19 cellular contexts compared by ENCODE assay signal in genomic region chr15:92897620-92898019, GRCh38. TPM values are rescaled to one million over a fixed set of nuclear protein-coding genes. Genes with fewer than 3 reads are reported as not detected.
DNase-seq lines count a peak whose midpoint lies in the region; ATAC-seq, FAIRE-seq and TF ChIP-seq lines count a peak whose summit lies in the region.
"Had no signal": no experiment of that assay in that cellular context is flagged by ENCODE, and none has a peak within 500 bp of the region (broad histone marks: within the 10 kb centered on the region; RNA-seq: fewer than 3 reads in every experiment).

No MANE protein-coding gene starts in this region.

- CTCF ChIA-PET in activated CD4-positive, alpha-beta memory T cell treated with anti-CD3 and anti-CD28 coated beads, Interleukin-2, amount 10 ng/mL, durations not matched to agents 7 days and 5 days (lab: Charles Lee) = interaction anchor here (0.6 to 1.3 kb wide), 6 partner anchors 9 to 35 kb away, joined by 3 to 5 read pairs (median 3); no protein-coding TSS in a partner anchor

- no peak overlapping the region for H3K4me3 ChIP-seq in left ventricle myocardium inferior
- H3K4me3 ChIP-seq in right cardiac atrium (ENCODE audit: low read length) = no peak overlapping the region
- H3K4me3 ChIP-seq in small intestine (ENCODE audit: low read depth in 1 of 2, low read length in 2 of 2) = no peak overlapping the region
- H3K4me3 ChIP-seq in esophagus squamous epithelium = no peak overlapping the region
- H3K4me3 ChIP-seq: pancreas, spleen, stomach had no signal

- peaks cover 53% of the 10 kb centered on the region for H3K36me3 ChIP-seq in left ventricle myocardium inferior
- peaks cover 4 to 10% of the 10 kb centered on the region in 2 donors for H3K36me3 ChIP-seq in small intestine (ENCODE audit: control insufficient read depth in 2 of 2, insufficient read depth in 2 of 2, low read length in 2 of 2)
- H3K36me3 ChIP-seq in esophagus squamous epithelium = peaks cover 12 to 55% (median 15%) of the 10 kb centered on the region in 3 donors

- peaks cover 7% of the 10 kb centered on the region for H3K9me3 Mint-ChIP-seq in activated CD4-positive, alpha-beta memory T cell treated with anti-CD3 and anti-CD28 coated beads, Interleukin-2, amount 10 ng/mL, durations not matched to agents 7 days and 5 days
- H3K9me3 Mint-ChIP-seq in immature natural killer cell = no peaks in the 10 kb centered on the region

- ATAC-seq in right cardiac atrium = no peak
- ATAC-seq in left lobe of liver = no peak
- no peak for ATAC-seq in GM18511 (IDR thresholded peaks at IDR 0.05; ENCODE audit: unreplicated experiment)
- ATAC-seq: activated CD4-positive, CD25-positive, alpha-beta regulatory T cell treated with anti-CD3 and anti-CD28 coated beads, Interleukin-2, amount 50 U/mL, for 24 hours; pancreas had no signal

- peak overlapping the region; percentile 36 for H3K27ac Mint-ChIP-seq in activated CD4-positive, alpha-beta memory T cell treated with anti-CD3 and anti-CD28 coated beads, Interleukin-2, amount 10 ng/mL, durations not matched to agents 7 days and 5 days
- peak overlapping the region; percentile 40 to 83 (median 68) for H3K27ac Mint-ChIP-seq in immature natural killer cell

- TF ChIP-seq CTCF in left ventricle myocardium inferior (IDR thresholded peaks at IDR 0.05; ENCODE audit: borderline replicate concordance) (no peak), esophagus squamous epithelium (IDR thresholded peaks at IDR 0.05) (no peak)

- H3K4me3 Mint-ChIP-seq in activated CD4-positive, alpha-beta memory T cell treated with anti-CD3 and anti-CD28 coated beads, Interleukin-2, amount 10 ng/mL, durations not matched to agents 7 days and 5 days = no peak overlapping the region
- H3K4me3 Mint-ChIP-seq in immature natural killer cell = peak overlapping the region in 3 of 5 donors; percentile 9 to 17 (median 12)
- H3K4me3 Mint-ChIP-seq: dendritic cell treated with granulocyte-macrophage colony-stimulating factor and Interleukin-4, amounts not matched to agents 40 ng/mL and 50 ng/mL, for 4 days had no signal

- DNase-seq in left ventricle myocardium inferior = no peak
- no peak for DNase-seq in right cardiac atrium
- no peak for DNase-seq in activated CD4-positive, alpha-beta memory T cell treated with anti-CD3 and anti-CD28 coated beads, Interleukin-2, amount 10 ng/mL, durations not matched to agents 7 days and 5 days
- DNase-seq in immature natural killer cell = no peak
- DNase-seq in left lobe of liver (ENCODE audit: low spot score) = no peak
- DNase-seq in small intestine = no peak
- no peak for DNase-seq in esophagus squamous epithelium (lab: John Stamatoyannopoulos, UW)
- DNase-seq: kidney, midbrain, NCI-H2081 treated with DMSO at 0.1 percent for 48 hours, NCI-H526 treated with DMSO at 0.1 percent for 48 hours, pancreas, spleen, stomach had no signal

- intact Hi-C loops in left ventricle myocardium inferior (cut with micrococcal nuclease) = no loop called here
- intact Hi-C loops in right cardiac atrium (cut with DNase I) = no loop called here
- intact Hi-C loops in esophagus squamous epithelium (cut with DNase I) = no loop called here

- peaks cover 84% of the 10 kb centered on the region for H3K36me3 Mint-ChIP-seq in activated CD4-positive, alpha-beta memory T cell treated with anti-CD3 and anti-CD28 coated beads, Interleukin-2, amount 10 ng/mL, durations not matched to agents 7 days and 5 days (ENCODE audit: low read depth)
- H3K36me3 Mint-ChIP-seq in immature natural killer cell = peaks cover 28 to 48% (median 31%) of the 10 kb centered on the region in 3 donors

- no peaks in the 10 kb centered on the region for H3K27me3 Mint-ChIP-seq in activated CD4-positive, alpha-beta memory T cell treated with anti-CD3 and anti-CD28 coated beads, Interleukin-2, amount 10 ng/mL, durations not matched to agents 7 days and 5 days
- H3K27me3 Mint-ChIP-seq in immature natural killer cell (ENCODE audit: low read depth in 3 of 3) = peaks cover 6 to 14% (median 13%) of the 10 kb centered on the region in 3 donors
- H3K27me3 Mint-ChIP-seq: dendritic cell treated with granulocyte-macrophage colony-stimulating factor and Interleukin-4, amounts not matched to agents 40 ng/mL and 50 ng/mL, for 4 days had no signal

- peak overlapping the region; percentile 21 for H3K27ac ChIP-seq in left ventricle myocardium inferior (replicated peaks)
- no peak overlapping the region for H3K27ac ChIP-seq in right cardiac atrium (ENCODE audit: low read length)
- no peak overlapping the region for H3K27ac ChIP-seq in small intestine (ENCODE audit: low read depth in 1 of 2, low read length in 1 of 2)
- peak overlapping the region in 1 of 4 donors; percentile 100 for H3K27ac ChIP-seq in esophagus squamous epithelium

- 74% methylated on average over 1 of the region's 1 CpG for WGBS in right cardiac atrium
- 63 to 78% (median 66%) methylated on average over 1 of the region's 1 CpG for WGBS in small intestine, 3 donors
- 70 to 80% methylated on average over 1 of the region's 1 CpG for WGBS in esophagus squamous epithelium, 2 donors

- peaks cover 61% of the 10 kb centered on the region for H3K4me1 Mint-ChIP-seq in activated CD4-positive, alpha-beta memory T cell treated with anti-CD3 and anti-CD28 coated beads, Interleukin-2, amount 10 ng/mL, durations not matched to agents 7 days and 5 days
- H3K4me1 Mint-ChIP-seq in immature natural killer cell = peaks cover 51 to 80% of the 10 kb centered on the region in 2 donors

- no peaks in the 10 kb centered on the region for H3K27me3 ChIP-seq in left ventricle myocardium inferior (ENCODE audit: low read depth)
- H3K27me3 ChIP-seq in right cardiac atrium (ENCODE audit: control insufficient read depth, insufficient read depth) = no peaks in the 10 kb centered on the region
- no peaks in the 10 kb centered on the region for H3K27me3 ChIP-seq in small intestine (ENCODE audit: control insufficient read depth in 2 of 2, insufficient read depth in 2 of 2, low read length in 2 of 2)
- no peaks in the 10 kb centered on the region for H3K27me3 ChIP-seq in esophagus squamous epithelium
- H3K27me3 ChIP-seq: pancreas, spleen, stomach had no signal

- H3K9me3 ChIP-seq in left ventricle myocardium inferior (replicated peaks) (no peaks in the 10 kb centered on the region), right cardiac atrium (ENCODE audit: control insufficient read depth, low read length) (no peaks in the 10 kb centered on the region), small intestine (ENCODE audit: control insufficient read depth, low read depth) (no peaks in the 10 kb centered on the region), esophagus squamous epithelium (no peaks in the 10 kb centered on the region)
- H3K9me3 ChIP-seq: pancreas, spleen, stomach had no signal

- POLR2A ChIA-PET in activated CD4-positive, alpha-beta memory T cell treated with anti-CD3 and anti-CD28 coated beads, Interleukin-2, amount 10 ng/mL, durations not matched to agents 7 days and 5 days (lab: Charles Lee) = interaction anchor here (1.6 to 19.1 kb wide), 7 partner anchors 7 to 88 kb away, joined by 4 to 1323 read pairs (median 27); partner anchors contain the start of gene CHD2

- H3K4me1 ChIP-seq in left ventricle myocardium inferior (peaks cover 97% of the 10 kb centered on the region), right cardiac atrium (ENCODE audit: control insufficient read depth, insufficient read depth, low read length) (peaks cover 2% of the 10 kb centered on the region), small intestine (ENCODE audit: control insufficient read depth in 2 of 2, insufficient read depth in 1 of 2, low read depth in 1 of 2, low read length in 1 of 2) (no peaks in the 10 kb centered on the region), esophagus squamous epithelium (peaks cover 0 to 74% (median 23%) of the 10 kb centered on the region in 3 donors)

- no peak for TF ChIP-seq POLR2A in esophagus squamous epithelium (IDR thresholded peaks at IDR 0.05)

- FAIRE-seq in small intestine (lab: Jason Lieb, UNC) = no peak
- FAIRE-seq: D721Med, kidney, pancreas, urothelium cell line had no signal

RNA-seq across cellular contexts. Expression of gene CHD2, which starts 2.5 kb away (rescaled TPM):
- total RNA-seq in left ventricle myocardium inferior = 41.3 TPM
- 10 to 100 TPM; 62.7 to 83.6 (median 65.1) TPM for total RNA-seq in right cardiac atrium
- polyA plus RNA-seq in right cardiac atrium = 28.4 TPM
- 100 to 1,000 TPM; 141 to 155 TPM for total RNA-seq in activated CD4-positive, alpha-beta memory T cell treated with anti-CD3 and anti-CD28 coated beads, Interleukin-2, amount 10 ng/mL, durations not matched to agents 7 days and 5 days
- polyA plus RNA-seq in immature natural killer cell = 10 to 100 TPM; 24.7 to 77.7 (median 36.9) TPM
- 53.1 TPM for total RNA-seq in left lobe of liver
- polyA plus RNA-seq in small intestine = 10 to 100 TPM; 29.2 to 33.1 (median 31.2) TPM
- 100 to 1,000 TPM in 1 of 4 donors, 10 to 100 TPM in 3; 36.1 to 132 (median 74.8) TPM for total RNA-seq in esophagus squamous epithelium
